Comparison of ENCODE assay signal across 32 cellular contexts in the genomic region with DNA sequence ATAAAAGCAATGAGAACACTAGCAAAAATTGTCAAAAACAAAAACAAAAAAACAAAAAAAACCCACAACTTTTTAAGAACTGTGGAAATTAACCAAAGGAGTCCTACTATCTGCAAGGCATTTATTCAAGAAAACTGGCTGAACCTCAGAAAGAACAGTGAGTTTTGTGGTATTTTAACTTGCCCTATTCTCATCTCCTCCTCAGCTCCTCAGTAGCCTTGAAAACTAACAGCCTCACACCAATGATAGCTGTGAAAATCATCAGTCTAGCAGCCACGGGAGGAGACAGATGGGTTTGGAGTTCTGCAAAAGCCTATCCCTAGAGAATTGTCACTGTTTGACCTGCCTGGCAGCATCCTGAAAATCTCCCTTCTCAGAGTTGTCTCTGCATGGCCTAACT. TPM values are rescaled to one million over a fixed set of nuclear protein-coding genes. Genes with fewer than 3 reads are reported as not detected.
"Had no signal": no experiment of that assay in that cellular context is flagged by ENCODE, and none has a peak within 500 bp of the region (broad histone marks: within the 10 kb centered on the region; RNA-seq: fewer than 3 reads in every experiment).

No MANE protein-coding gene starts in this region.

- FAIRE-seq: bronchial epithelial cell had no signal

- H3K4me1 ChIP-seq: ascending aorta, body of pancreas, Peyer's patch had no signal

- H3K4me3 Mint-ChIP-seq: activated B cell treated with CpG ODN at 0.5 μM for 24 hours; activated CD4-positive, alpha-beta T cell treated with anti-CD3 and anti-CD28 coated beads, Interleukin-2, amount 10 ng/mL, durations not matched to agents 24 days and 14 days; activated naive CD8-positive, alpha-beta T cell treated with anti-CD3 and anti-CD28 coated beads, Interleukin-2, amount 50 U/mL, for 24 hours; activated T-cell treated with anti-CD3 and anti-CD28 coated beads, Interleukin-2, amount 50 U/mL, for 4 hours had no signal

- H3K27me3 Mint-ChIP-seq: activated naive CD8-positive, alpha-beta T cell treated with anti-CD3 and anti-CD28 coated beads, Interleukin-2, amount 50 U/mL, for 24 hours had no signal

- H3K27ac ChIP-seq: ascending aorta, body of pancreas, Peyer's patch, RWPE1, SJCRH30 had no signal

- H3K4me1 Mint-ChIP-seq: activated B cell treated with CpG ODN at 0.5 μM for 24 hours; activated naive CD8-positive, alpha-beta T cell treated with anti-CD3 and anti-CD28 coated beads, Interleukin-2, amount 50 U/mL, for 24 hours had no signal

- H3K27ac Mint-ChIP-seq: activated B cell treated with CpG ODN at 0.5 μM for 24 hours; activated CD4-positive, alpha-beta T cell treated with anti-CD3 and anti-CD28 coated beads, Interleukin-2, amount 10 ng/mL, durations not matched to agents 24 days and 14 days; activated naive CD4-positive, alpha-beta T cell treated with anti-CD3 and anti-CD28 coated beads, Interleukin-2, amount 50 U/mL, for 72 hours; activated naive CD8-positive, alpha-beta T cell treated with anti-CD3 and anti-CD28 coated beads, Interleukin-2, amount 50 U/mL, for 24 hours; T-helper 1 cell treated with Interleukin-12 subunit alpha and Interleukin-12 subunit beta and Interleukin-4 antibody, amounts not matched to agents 30 μg/mL and 1 μg/mL, for 36 hours had no signal

- H3K27me3 ChIP-seq: ascending aorta, body of pancreas, Peyer's patch, SJCRH30 had no signal

- DNase-seq: activated B cell treated with CpG ODN at 0.5 μM for 24 hours; activated CD4-positive, alpha-beta T cell treated with anti-CD3 and anti-CD28 coated beads for 1 hour; activated CD4-positive, alpha-beta T cell treated with anti-CD3 and anti-CD28 coated beads, Interleukin-2, amount 10 ng/mL, durations not matched to agents 24 days and 14 days; activated CD4-positive, alpha-beta T cell treated with anti-CD3 and anti-CD28 coated beads, Interleukin-2, amount 50 U/mL, for 48 hours; activated CD8-positive, alpha-beta memory T cell treated with anti-CD3 and anti-CD28 coated beads for 24 hours; activated effector memory CD4-positive, alpha-beta T cell treated with anti-CD3 and anti-CD28 coated beads, Interleukin-2, amount 50 U/mL, for 16 hours; activated naive CD4-positive, alpha-beta T cell treated with Interleukin-2 at 50 U/mL for 16 hours; activated naive CD8-positive, alpha-beta T cell treated with anti-CD3 and anti-CD28 coated beads, Interleukin-2, amount 50 U/mL, for 24 hours; activated T-cell treated with anti-CD3 and anti-CD28 coated beads, Interleukin-2, amount 50 U/mL, for 4 hours; amniotic stem cell; body of pancreas; central memory CD4-positive, alpha-beta T cell; Kasumi-1; NCI-H1092; NCI-H1417; NCI-H1930; NCI-H2171; NCI-H2227 treated with DMSO at 0.1 percent for 48 hours; NCI-H446 treated with DMSO at 0.1 percent for 48 hours; NCI-H524 treated with DMSO at 0.1 percent for 48 hours; NCI-H748 treated with DMSO at 0.1 percent for 48 hours; NK-92 treated with Interleukin-12 subunit alpha and Interleukin-12 subunit beta, amount 100 ng/mL, for 24 hours; Peyer's patch; Right ventricle myocardium superior; SJCRH30 had no signal

- H3K4me3 ChIP-seq: ascending aorta, body of pancreas, Peyer's patch, SJCRH30 had no signal

- ATAC-seq: activated naive CD4-positive, alpha-beta T cell treated with anti-CD3 and anti-CD28 coated beads, Interleukin-2, amount 50 U/mL, for 72 hours; activated naive CD8-positive, alpha-beta T cell treated with anti-CD3 and anti-CD28 coated beads, Interleukin-2, amount 50 U/mL, for 24 hours; activated T-cell treated with anti-CD3 and anti-CD28 coated beads, Interleukin-2, amount 50 U/mL, for 4 hours; body of pancreas; SK-N-SH treated with all-trans-retinoic acid at 6 μM for 48 hours had no signal

- H3K36me3 ChIP-seq: ascending aorta, Peyer's patch, SJCRH30 had no signal

- H3K9me3 ChIP-seq: body of pancreas, Peyer's patch had no signal

RNA-seq across cellular contexts. Expression of gene DNER, which starts 20.1 kb away (rescaled TPM):
- total RNA-seq: activated B cell treated with CpG ODN at 0.5 μM for 24 hours; activated CD4-positive, alpha-beta T cell treated with anti-CD3 and anti-CD28 coated beads, Interleukin-2, amount 10 ng/mL, durations not matched to agents 24 days and 14 days; activated naive CD4-positive, alpha-beta T cell treated with anti-CD3 and anti-CD28 coated beads, Interleukin-2, amount 50 U/mL, for 72 hours; activated T-cell treated with anti-CD3 and anti-CD28 coated beads, Interleukin-2, amount 50 U/mL, for 4 hours; chondrocyte had no signal
